ENCODE assay signal across 23 cellular contexts in the genomic region with DNA sequence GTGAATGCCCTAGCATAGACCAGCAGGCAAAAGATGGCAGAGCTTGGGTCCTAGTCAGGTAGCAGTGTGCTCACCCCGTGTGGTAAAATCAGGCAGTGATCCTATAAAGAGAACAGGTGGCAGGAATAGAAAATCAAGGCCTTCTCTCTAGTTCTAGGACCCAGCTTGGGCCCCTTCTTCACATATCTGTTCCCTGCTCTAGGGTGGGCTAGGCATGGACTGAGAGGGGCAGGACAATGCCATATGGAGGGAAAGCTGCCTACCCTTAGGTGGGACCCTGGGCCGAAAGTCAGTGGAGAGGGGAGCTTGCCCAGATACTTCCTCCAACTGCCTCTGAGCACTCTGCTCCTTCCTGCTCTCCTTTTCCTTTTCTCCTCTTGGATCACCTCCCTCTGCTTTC.
DNase-seq lines count a peak whose midpoint lies in the region; ATAC-seq and TF ChIP-seq lines count a peak whose summit lies in the region.
"Had no signal": no experiment of that assay in that cellular context is flagged by ENCODE, and none has a peak within 500 bp of the region (broad histone marks: within the 10 kb centered on the region; RNA-seq: fewer than 3 reads in every experiment).

No MANE protein-coding gene starts in this region.

- no peak for TF ChIP-seq EP300 in tibial nerve (IDR thresholded peaks at IDR 0.05)

- no peak overlapping the region for H2AFZ ChIP-seq in neural progenitor cell (replicated peaks)

- peak; percentile 73 for DNase-seq in DMS 273 (lab: John Stamatoyannopoulos, UW; ENCODE audit: unreplicated experiment)
- no peak for DNase-seq in DMS 273 treated with DMSO at 0.1 percent for 48 hours (lab: John Stamatoyannopoulos, UW)
- no peak for DNase-seq in SK-N-MC (ENCODE audit: low read depth, low spot score)
- DNase-seq in neural progenitor cell (ENCODE audit: low spot score): no peak
- DNase-seq in activated T-cell treated with anti-CD3 and anti-CD28 coated beads, Interleukin-2, amount 50 U/mL, for 72 hours: no peak
- no peak for DNase-seq in tibial nerve (ENCODE audit: low spot score in 2 of 2)
- DNase-seq: ACHN; AML-193; BE2C; Calu3; CD4-positive, alpha-beta memory T cell; COR-L47; DMS79; EL; GDM1; GOT3; HFFc6 had no signal

- WGBS in tibial nerve, 2 donors: 72 to 94% methylated on average over 2 of the region's 2 CpGs

- TF ChIP-seq CTCF in neural progenitor cell (IDR thresholded peaks at IDR 0.05) (no peak), tibial nerve (IDR thresholded peaks at IDR 0.05) (no peak)

- ATAC-seq in GM19395 (IDR thresholded peaks at IDR 0.05; ENCODE audit: unreplicated experiment): no peak
- ATAC-seq in activated T-cell treated with anti-CD3 and anti-CD28 coated beads, Interleukin-2, amount 50 U/mL, for 72 hours (replicated peaks in 1 of 2): no peak

- H3K4me1 Mint-ChIP-seq in neural progenitor cell: peaks cover 23% of the 10 kb centered on the region
- no peaks in the 10 kb centered on the region for H3K4me1 Mint-ChIP-seq in activated T-cell treated with anti-CD3 and anti-CD28 coated beads, Interleukin-2, amount 50 U/mL, for 72 hours (ENCODE audit: low read depth)
- H3K4me1 Mint-ChIP-seq: CD14-positive monocyte had no signal

- H3F3A ChIP-seq in neural progenitor cell (ENCODE audit: low read depth): peaks cover 5% of the 10 kb centered on the region

- peaks cover 2% of the 10 kb centered on the region for H3K27me3 Mint-ChIP-seq in neural progenitor cell (ENCODE audit: insufficient read depth, low read depth)
- peaks cover 84% of the 10 kb centered on the region for H3K27me3 Mint-ChIP-seq in activated T-cell treated with anti-CD3 and anti-CD28 coated beads, Interleukin-2, amount 50 U/mL, for 72 hours (ENCODE audit: low read depth)

- H3K9me3 Mint-ChIP-seq in neural progenitor cell: peaks cover 2% of the 10 kb centered on the region
- no peaks in the 10 kb centered on the region for H3K9me3 Mint-ChIP-seq in activated T-cell treated with anti-CD3 and anti-CD28 coated beads, Interleukin-2, amount 50 U/mL, for 72 hours
- H3K9me3 Mint-ChIP-seq: CD14-positive monocyte; CD4-positive, alpha-beta memory T cell; HFFc6 had no signal

- no peak overlapping the region for H3K4me3 Mint-ChIP-seq in neural progenitor cell
- H3K4me3 Mint-ChIP-seq in activated T-cell treated with anti-CD3 and anti-CD28 coated beads, Interleukin-2, amount 50 U/mL, for 72 hours: no peak overlapping the region
- H3K4me3 Mint-ChIP-seq: CD14-positive monocyte; CD4-positive, alpha-beta memory T cell; HFFc6 had no signal

- no peaks in the 10 kb centered on the region for H3K79me2 ChIP-seq in neural progenitor cell (ENCODE audit: low read depth)

- no peaks in the 10 kb centered on the region for H4K20me1 ChIP-seq in neural progenitor cell (ENCODE audit: low read depth)

- H3K36me3 Mint-ChIP-seq in neural progenitor cell: no peaks in the 10 kb centered on the region
- H3K36me3 Mint-ChIP-seq in activated T-cell treated with anti-CD3 and anti-CD28 coated beads, Interleukin-2, amount 50 U/mL, for 72 hours (ENCODE audit: insufficient read depth in 2 of 2): no peaks in the 10 kb centered on the region
- H3K36me3 Mint-ChIP-seq: CD14-positive monocyte; CD4-positive, alpha-beta memory T cell had no signal

- H3K27ac ChIP-seq in SK-N-MC (peak overlapping the region; percentile 60; the same call in 1 of the 2 replicates), neural progenitor cell (no peak overlapping the region), tibial nerve (no peak overlapping the region)
- H3K27ac ChIP-seq: 22Rv1; BLaER1 treated with 17β-estradiol and CSF1 and Interleukin-3, amounts not matched to agents 10 nM and 100 nM had no signal

- H3K27ac Mint-ChIP-seq in neural progenitor cell: peak overlapping the region; percentile 71
- H3K27ac Mint-ChIP-seq in activated T-cell treated with anti-CD3 and anti-CD28 coated beads, Interleukin-2, amount 50 U/mL, for 72 hours: no peak overlapping the region
- H3K27ac Mint-ChIP-seq: CD14-positive monocyte; CD4-positive, alpha-beta memory T cell; HFFc6 had no signal

- H3K27me3 ChIP-seq in neural progenitor cell (no peaks in the 10 kb centered on the region), tibial nerve (peaks cover 0 to 12% of the 10 kb centered on the region in 2 donors)
- H3K27me3 ChIP-seq: BE2C had no signal

- no peak overlapping the region for H3K4me2 ChIP-seq in neural progenitor cell

- H3K9me3 ChIP-seq in SK-N-MC (ENCODE audit: low read depth, low read length) (no peaks in the 10 kb centered on the region), neural progenitor cell (ENCODE audit: low read depth) (no peaks in the 10 kb centered on the region), tibial nerve (no peaks in the 10 kb centered on the region)
- H3K9me3 ChIP-seq: BE2C; BLaER1 treated with 17β-estradiol and CSF1 and Interleukin-3, amounts not matched to agents 10 nM and 100 nM; HAP-1 had no signal

- no peak for TF ChIP-seq POLR2A in tibial nerve (IDR thresholded peaks at IDR 0.05)

- H3K4me3 ChIP-seq in SK-N-MC (no peak overlapping the region), neural progenitor cell (no peak overlapping the region), tibial nerve (no peak overlapping the region)
- H3K4me3 ChIP-seq: BLaER1 treated with 17β-estradiol and CSF1 and Interleukin-3, amounts not matched to agents 10 nM and 100 nM; GM12878; HAP-1 had no signal

- H3K36me3 ChIP-seq in SK-N-MC (ENCODE audit: insufficient read depth, low read length) (no peaks in the 10 kb centered on the region), neural progenitor cell (no peaks in the 10 kb centered on the region), tibial nerve (no peaks in the 10 kb centered on the region)
- H3K36me3 ChIP-seq: BE2C; BLaER1 treated with 17β-estradiol and CSF1 and Interleukin-3, amounts not matched to agents 10 nM and 100 nM; HAP-1 had no signal

- H3K9ac ChIP-seq in SK-N-MC (ENCODE audit: insufficient read length) (no peak overlapping the region), neural progenitor cell (no peak overlapping the region)
- H3K9ac ChIP-seq: BLaER1 treated with 17β-estradiol and CSF1 and Interleukin-3, amounts not matched to agents 10 nM and 100 nM had no signal

- peaks cover 6% of the 10 kb centered on the region for H3K4me1 ChIP-seq in neural progenitor cell
- H3K4me1 ChIP-seq in tibial nerve: no peaks in the 10 kb centered on the region
- H3K4me1 ChIP-seq: BE2C had no signal
